In genomic region chr5:164679461-164679860, GRCh38 we compare ENCODE assay signal across 16 cellular contexts.
DNase-seq lines count a peak whose midpoint lies in the region; ATAC-seq and TF ChIP-seq lines count a peak whose summit lies in the region.
"Had no signal": no experiment of that assay in that cellular context is flagged by ENCODE, and none has a peak within 500 bp of the region (broad histone marks: within the 10 kb centered on the region; RNA-seq: fewer than 3 reads in every experiment).

No MANE protein-coding gene starts in this region.

- H3K27me3 Mint-ChIP-seq in endodermal cell (ENCODE audit: insufficient read depth) (no peaks in the 10 kb centered on the region), mesothelial cell of epicardium (ENCODE audit: low read depth) (peaks cover 7% of the 10 kb centered on the region)
- H3K27me3 Mint-ChIP-seq: CD8-positive, alpha-beta memory T cell had no signal

- H3K9ac ChIP-seq in endodermal cell (ENCODE audit: extremely low read depth, low read length, poor library complexity, severe bottlenecking), result no peak overlapping the region
- H3K9ac ChIP-seq: BLaER1 had no signal

- DNase-seq in T47D (ENCODE audit: low read depth in 1 of 2, low spot score in 1 of 2) (peak; percentile 10 to 82), breast epithelium (ENCODE audit: low spot score in 2 of 2) (no peak), endodermal cell (peak; percentile 47), mesothelial cell of epicardium (ENCODE audit: low spot score in 2 of 2, unreplicated experiment in 2 of 2) (no peak), substantia nigra (lab: John Stamatoyannopoulos, UW) (no peak)
- DNase-seq: Caco-2; CD8-positive, alpha-beta memory T cell; DND-41; GDM1 had no signal

- H3K4me1 ChIP-seq in breast epithelium (no peaks in the 10 kb centered on the region), endodermal cell (ENCODE audit: control insufficient read depth, insufficient read depth, low read length) (peaks cover 11% of the 10 kb centered on the region)
- H3K4me1 ChIP-seq: BLaER1, Caco-2 had no signal

- no peaks in the 10 kb centered on the region for H3K36me3 ChIP-seq in breast epithelium
- H3K36me3 ChIP-seq in endodermal cell (ENCODE audit: control insufficient read depth, insufficient read depth, low read length), result no peaks in the 10 kb centered on the region
- H3K36me3 ChIP-seq: BLaER1 had no signal

- H3K36me3 Mint-ChIP-seq in endodermal cell (ENCODE audit: low read depth) (peaks cover 8% of the 10 kb centered on the region), mesothelial cell of epicardium (no peaks in the 10 kb centered on the region)
- H3K36me3 Mint-ChIP-seq: CD8-positive, alpha-beta memory T cell had no signal

- H3K27me3 ChIP-seq in breast epithelium (no peaks in the 10 kb centered on the region), endodermal cell (ENCODE audit: control insufficient read depth, insufficient read depth, low read length, poor library complexity, severe bottlenecking) (no peaks in the 10 kb centered on the region)
- H3K27me3 ChIP-seq: BLaER1 had no signal

- no peak overlapping the region for H3K4me3 ChIP-seq in breast epithelium
- H3K4me3 ChIP-seq in endodermal cell (ENCODE audit: low read length), result peak overlapping the region; percentile 47
- H3K4me3 ChIP-seq: BLaER1 had no signal

- H3K9me3 Mint-ChIP-seq in endodermal cell (peaks cover 20% of the 10 kb centered on the region), mesothelial cell of epicardium (peaks cover 11% of the 10 kb centered on the region)

- H3K27ac ChIP-seq in breast epithelium (no peak overlapping the region), endodermal cell (ENCODE audit: low read depth, low read length) (no peak overlapping the region), substantia nigra (ENCODE audit: low read depth, low read length, poor library complexity, severe bottlenecking) (no peak overlapping the region)
- H3K27ac ChIP-seq: 22Rv1, BLaER1 had no signal

- ATAC-seq in HG02610 (IDR thresholded peaks at IDR 0.05; ENCODE audit: unreplicated experiment), result no peak
- ATAC-seq in GM18520 (IDR thresholded peaks at IDR 0.05; ENCODE audit: unreplicated experiment), result no peak
- no peak for ATAC-seq in HG03097 (IDR thresholded peaks at IDR 0.05; ENCODE audit: low FRiP score, unreplicated experiment)
- ATAC-seq: HCT116, HepG2 had no signal

- H3K27ac Mint-ChIP-seq in endodermal cell, result peak overlapping the region; percentile 94
- peak overlapping the region; percentile 37 for H3K27ac Mint-ChIP-seq in mesothelial cell of epicardium
- H3K27ac Mint-ChIP-seq: CD8-positive, alpha-beta memory T cell had no signal

- in situ Hi-C loops in T47D (cut with HindIII; ENCODE audit: low pct_unique_long_range_greater_than_20kb, low sequenced_read_pairs), result no loop called here

- H3K9me3 ChIP-seq in breast epithelium (no peaks in the 10 kb centered on the region), endodermal cell (ENCODE audit: control insufficient read depth, low read length) (peaks cover 22% of the 10 kb centered on the region)
- H3K9me3 ChIP-seq: BLaER1, Caco-2 had no signal

- H3K4me3 Mint-ChIP-seq in endodermal cell, result no peak overlapping the region
- H3K4me3 Mint-ChIP-seq in mesothelial cell of epicardium, result no peak overlapping the region
- H3K4me3 Mint-ChIP-seq: CD8-positive, alpha-beta memory T cell had no signal

- peaks cover 46% of the 10 kb centered on the region for H3K4me1 Mint-ChIP-seq in endodermal cell
- H3K4me1 Mint-ChIP-seq in mesothelial cell of epicardium, result peaks cover 10% of the 10 kb centered on the region
- H3K4me1 Mint-ChIP-seq: CD8-positive, alpha-beta memory T cell had no signal

- intact Hi-C loops in breast epithelium (cut with DNase I; ENCODE audit: low total_unique reads), result no loop called here

- TF ChIP-seq CTCF in breast epithelium (IDR thresholded peaks at IDR 0.05) (no peak), endodermal cell (conservative IDR thresholded peaks at IDR 0.05) (peak; percentile 18), mesothelial cell of epicardium (IDR thresholded peaks at IDR 0.05; ENCODE audit: unreplicated experiment) (no peak)

- no peak for TF ChIP-seq POLR2A in breast epithelium (IDR thresholded peaks at IDR 0.05)

Comparison
In these comparisons a context has a peak if more than half of its experiments do, and no peak if none do; other contexts are left out.
1. DNase-seq: peak in T47D (2 of 2) and endodermal cell (single experiment); none in breast epithelium (0 of 2), mesothelial cell of epicardium (0 of 2) and substantia nigra (0 of 49).